Comparison of ENCODE assay signal across 1 cellular context in genomic region chr3:81823882-81824395, GRCh38.
TF ChIP-seq lines count a peak whose summit lies in the region.

No MANE protein-coding gene starts in this region.

TF ChIP-seq in HepG2, 621 proteins besides CTCF, POLR2A, EP300 and RAD21 (continued from another document):
- TF ChIP-seq TFDP1 (CRISPR knock-in tag; IDR thresholded peaks at IDR 0.05; ENCODE audit: borderline replicate concordance) (no peak), MEIS1 (CRISPR knock-in tag; IDR thresholded peaks at IDR 0.05; ENCODE audit: borderline replicate concordance) (no peak)
